In genomic region chr5:125703616-125704015, GRCh38 we compare ENCODE assay signal across 32 cellular contexts.
"Had no signal": no experiment of that assay in that cellular context is flagged by ENCODE, and none has a peak within 500 bp of the region (broad histone marks: within the 10 kb centered on the region; RNA-seq: fewer than 3 reads in every experiment).

No MANE protein-coding gene starts in this region.

- H3K27ac ChIP-seq: adrenal gland, ascending aorta, esophagus muscularis mucosa, foreskin keratinocyte, neutrophil, sigmoid colon, upper lobe of left lung, vagina, WERI-Rb-1 had no signal

- H3K36me3 ChIP-seq: adrenal gland, ascending aorta, esophagus muscularis mucosa, neutrophil, sigmoid colon, upper lobe of left lung, vagina, WERI-Rb-1 had no signal

- H3K4me1 ChIP-seq: ascending aorta, foreskin keratinocyte had no signal

- DNase-seq: activated CD4-positive, alpha-beta memory T cell treated with anti-CD3 and anti-CD28 coated beads for 36 hours; activated CD4-positive, alpha-beta T cell treated with anti-CD3 and anti-CD28 coated beads, Interleukin-2, amount 10 ng/mL, durations not matched to agents 24 days and 14 days; activated CD4-positive, CD25-positive, alpha-beta regulatory T cell treated with anti-CD3 and anti-CD28 coated beads, Interleukin-2, amount 50 U/mL, for 72 hours; activated CD8-positive, alpha-beta memory T cell treated with anti-CD3 and anti-CD28 coated beads, Interleukin-2, amount 50 U/mL, for 4 hours; activated effector memory CD4-positive, alpha-beta T cell treated with anti-CD3 and anti-CD28 coated beads, Interleukin-2, amount 50 U/mL, for 16 hours; activated naive CD4-positive, alpha-beta T cell treated with anti-CD3 and anti-CD28 coated beads for 36 hours; activated naive CD8-positive, alpha-beta T cell treated with anti-CD3 and anti-CD28 coated beads for 36 hours; activated T-cell treated with anti-CD3 and anti-CD28 coated beads, Interleukin-2, amount 50 U/mL, for 1 hour; adrenal gland; caudate nucleus; left cardiac atrium; left ventricle myocardium superior; naive B cell; nephron progenitor cell; retina; sigmoid colon; stimulated activated CD4-positive, alpha-beta T cell treated with anti-CD3 and anti-CD28 coated beads, Interleukin-1b, Interleukin-23, amount 100 ng/mL, for 48 hours; stimulated activated CD4-positive, alpha-beta T cell treated with anti-CD3 and anti-CD28 coated beads, Interleukin-4, amount 100 ng/mL, for 4 hours; stimulated activated CD8-positive, alpha-beta memory T cell treated with anti-CD3 and anti-CD28 coated beads, Interleukin-4, amount 100 ng/mL, for 48 hours; stimulated activated naive CD8-positive, alpha-beta T cell treated with anti-CD3 and anti-CD28 coated beads, Interleukin-15, amount 100 ng/mL, for 72 hours; substantia nigra; T-helper 9 cell; upper lobe of left lung; WERI-Rb-1 had no signal

- H3K9me3 ChIP-seq: neutrophil, sigmoid colon, vagina had no signal

- H3K4me2 ChIP-seq: smooth muscle cell had no signal

- FAIRE-seq: endothelial cell of umbilical vein, islet of Langerhans had no signal

- H3K4me3 ChIP-seq: adrenal gland, ascending aorta, esophagus muscularis mucosa, sigmoid colon, smooth muscle cell, upper lobe of left lung, vagina had no signal

- H3K27me3 ChIP-seq: adrenal gland, ascending aorta, esophagus muscularis mucosa, foreskin keratinocyte, neutrophil, sigmoid colon, upper lobe of left lung, vagina had no signal
